8 cellular contexts compared by ENCODE assay signal in the genomic region with DNA sequence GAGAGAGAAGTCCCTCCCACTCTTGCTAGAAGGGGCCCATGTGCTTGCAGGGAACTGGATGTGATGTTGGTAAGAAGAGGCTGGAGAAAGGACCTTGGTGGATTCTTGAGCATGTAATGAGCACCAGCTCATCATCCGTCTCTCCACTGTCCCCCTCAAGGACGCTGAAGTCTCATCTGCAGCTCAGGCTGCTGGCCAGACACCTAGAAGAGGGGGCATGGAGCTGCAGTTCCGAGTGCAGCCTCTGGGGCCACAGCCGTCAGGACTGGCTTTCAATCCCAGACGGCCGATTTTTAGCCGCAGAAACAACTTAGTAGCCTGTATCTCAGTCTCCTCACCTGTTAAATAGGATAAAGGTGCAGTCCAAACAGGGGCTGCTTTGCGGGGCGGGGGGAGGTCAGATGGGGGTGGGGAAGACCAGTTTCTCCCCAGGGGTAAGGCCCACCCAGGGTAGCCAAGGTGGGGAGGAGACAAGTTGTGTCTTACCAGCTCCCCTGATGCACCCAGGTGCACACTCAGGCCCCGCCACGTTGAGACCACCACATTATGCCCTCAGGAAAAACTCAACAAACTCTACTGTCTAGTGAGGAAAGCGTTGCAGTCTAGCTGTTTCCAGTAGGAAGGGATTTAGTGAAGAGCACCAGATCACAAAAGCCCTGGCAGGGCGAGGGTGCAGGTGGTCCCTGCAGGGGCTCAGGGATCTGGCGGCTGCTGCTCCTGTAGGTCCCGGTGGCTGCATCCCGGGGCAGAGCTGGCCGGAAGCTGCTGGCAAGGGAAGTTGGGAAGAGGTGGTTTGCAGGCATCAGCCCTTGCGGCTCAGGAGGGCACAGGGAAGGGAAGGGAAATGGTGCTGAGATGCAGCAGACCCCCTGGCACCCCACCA. TPM values are rescaled to one million over a fixed set of nuclear protein-coding genes. Genes with fewer than 3 reads are reported as not detected.
DNase-seq lines count a peak whose midpoint lies in the region; ATAC-seq and TF ChIP-seq lines count a peak whose summit lies in the region.

No MANE protein-coding gene starts in this region.

- no peak overlapping the region for H3K18ac ChIP-seq in mesendoderm (ENCODE audit: low read length)

- no peak overlapping the region for H2BK5ac ChIP-seq in mesendoderm (ENCODE audit: low read length)

- intact Hi-C loops in colonic mucosa (cut with DNase I): no loop called here
- intact Hi-C loops in tibial artery (cut with DNase I; ENCODE audit: low total_unique reads): no loop called here

- peak; percentile 62 for DNase-seq in Daoy (ENCODE audit: low read depth)
- peak; percentile 50 for DNase-seq in KBM-7
- peak; percentile 85 for DNase-seq in WERI-Rb-1
- DNase-seq in colonic mucosa: peak; percentile 63
- peak; percentile 75 for DNase-seq in mesendoderm
- no peak for DNase-seq in tibial artery

- H3K27me3 ChIP-seq in WERI-Rb-1 (ENCODE audit: insufficient read depth, low read depth, severe bottlenecking): no peaks in the 10 kb centered on the region
- H3K27me3 ChIP-seq in colonic mucosa: no peaks in the 10 kb centered on the region
- H3K27me3 ChIP-seq in mesendoderm (ENCODE audit: insufficient read depth, low read length, poor library complexity): no peaks in the 10 kb centered on the region
- no peaks in the 10 kb centered on the region for H3K27me3 ChIP-seq in tibial artery

- H3K27ac ChIP-seq in WERI-Rb-1: 0 out of 2 replicates have a peak overlapping the region, but pooled peaks have one; percentile 12
- H3K27ac ChIP-seq in colonic mucosa: no peak overlapping the region
- no peak overlapping the region for H3K27ac ChIP-seq in mesendoderm (ENCODE audit: low read depth, low read length)
- H3K27ac ChIP-seq in tibial artery: no peak overlapping the region

- H3K4me3 ChIP-seq in WERI-Rb-1 (ENCODE audit: low read depth, low read length): no peak overlapping the region
- H3K4me3 ChIP-seq in colonic mucosa: no peak overlapping the region
- H3K4me3 ChIP-seq in mesendoderm (ENCODE audit: low read length): no peak overlapping the region
- no peak overlapping the region for H3K4me3 ChIP-seq in tibial artery

- H3K9me3 ChIP-seq in WERI-Rb-1 (ENCODE audit: severe bottlenecking): no peaks in the 10 kb centered on the region
- H3K9me3 ChIP-seq in colonic mucosa: no peaks in the 10 kb centered on the region
- no peaks in the 10 kb centered on the region for H3K9me3 ChIP-seq in tibial artery

- no peak overlapping the region for H4K5ac ChIP-seq in mesendoderm (ENCODE audit: low read length)

- no peak overlapping the region for H2BK120ac ChIP-seq in mesendoderm (ENCODE audit: low read depth, low read length)

- H3K4ac ChIP-seq in mesendoderm (ENCODE audit: low read depth, low read length): no peak overlapping the region

- no peaks in the 10 kb centered on the region for H3K79me1 ChIP-seq in mesendoderm (ENCODE audit: low read length)

- no peak overlapping the region for H3K23ac ChIP-seq in mesendoderm (ENCODE audit: low read length)

- TF ChIP-seq CTCF in WERI-Rb-1 (IDR thresholded peaks at IDR 0.05; ENCODE audit: low read depth, low read length): peak; percentile 81
- TF ChIP-seq CTCF in colonic mucosa (IDR thresholded peaks at IDR 0.05): peak; percentile 79
- TF ChIP-seq CTCF in tibial artery (IDR thresholded peaks at IDR 0.05): peak; percentile 56 to 67

- no peaks in the 10 kb centered on the region for H3K36me3 ChIP-seq in WERI-Rb-1
- H3K36me3 ChIP-seq in colonic mucosa: no peaks in the 10 kb centered on the region
- no peaks in the 10 kb centered on the region for H3K36me3 ChIP-seq in mesendoderm (ENCODE audit: control insufficient read depth, insufficient read depth, low read length)
- H3K36me3 ChIP-seq in tibial artery: no peaks in the 10 kb centered on the region

- H2BK15ac ChIP-seq in mesendoderm (replicated peaks; ENCODE audit: low read depth): no peak overlapping the region

- no peak overlapping the region for H3K56ac ChIP-seq in mesendoderm (ENCODE audit: low read length)

- H4K8ac ChIP-seq in mesendoderm (ENCODE audit: low read depth, low read length): no peak overlapping the region

- in situ Hi-C loops in KBM-7 (cut with MboI; ENCODE audit: low pct_unique_long_range_greater_than_20kb, low sequenced_read_pairs): no loop called here

- no CpG with 5 or more reads among the region's 18 CpGs for WGBS in mesendoderm (ENCODE audit: extremely low coverage, insufficient coverage, low lambda C conversion rate)

- H3K4me2 ChIP-seq in mesendoderm (ENCODE audit: low read length): no peak overlapping the region

- H3K9ac ChIP-seq in colonic mucosa (ENCODE audit: low read depth in 2 of 2, low read length in 2 of 2) (peak overlapping the region; percentile 20 to 36), mesendoderm (ENCODE audit: low read length) (no peak overlapping the region)

- no peaks in the 10 kb centered on the region for H3K79me2 ChIP-seq in mesendoderm (ENCODE audit: control insufficient read depth, insufficient read depth, low read length)

- no peak overlapping the region for H2AK5ac ChIP-seq in mesendoderm (ENCODE audit: low read length)

- no peak for ATAC-seq in HG03442 (IDR thresholded peaks at IDR 0.05; ENCODE audit: unreplicated experiment)
- no peak for ATAC-seq in HG03432 (IDR thresholded peaks at IDR 0.05; ENCODE audit: unreplicated experiment)

- H3K4me1 ChIP-seq in colonic mucosa: no peaks in the 10 kb centered on the region
- peaks cover 2% of the 10 kb centered on the region for H3K4me1 ChIP-seq in mesendoderm (ENCODE audit: control insufficient read depth, low read depth, low read length)
- peaks cover 0 to 34% (median 17%) of the 10 kb centered on the region in 4 donors for H3K4me1 ChIP-seq in tibial artery

RNA-seq across cellular contexts. Expression of a gene that starts 29.5 kb away (rescaled TPM):
- 13.6 and 16.3 TPM in 2 replicates for total RNA-seq in Daoy (2014; rRNA removed; shearing (Covaris generic))
- 10 to 100 TPM; 35.7 to 40.1 TPM for total RNA-seq in colonic mucosa
- 11.7 TPM for polyA plus RNA-seq in mesendoderm (2013, experiment 1 of 2)
- 11.7 TPM for polyA plus RNA-seq in mesendoderm (2013, experiment 2 of 2)

RNA-seq across cellular contexts. Expression of a gene that starts 43.6 kb away (rescaled TPM):
- total RNA-seq in Daoy (2014; rRNA removed; shearing (Covaris generic)): 0.63 and 1.1 TPM in 2 replicates
- total RNA-seq in colonic mucosa: 1 to 10 TPM; 2.7 to 4.3 TPM
- polyA plus RNA-seq in mesendoderm (2013, experiment 1 of 2): 7.7 TPM
- 7.4 TPM for polyA plus RNA-seq in mesendoderm (2013, experiment 2 of 2)

Comparison
In these comparisons a context has a peak if more than half of its experiments do, and no peak if none do; other contexts are left out.
1. DNase-seq: peak in Daoy (single experiment), KBM-7 (single experiment), WERI-Rb-1 (single experiment), colonic mucosa (single experiment) and mesendoderm (single experiment); none in tibial artery (0 of 2).
2. Peak in every context shown above with its lines, with median percentiles within 50 percentile points of each other: CTCF ChIP-seq.